ENCODE assay signal across 14 cellular contexts in the genomic region with DNA sequence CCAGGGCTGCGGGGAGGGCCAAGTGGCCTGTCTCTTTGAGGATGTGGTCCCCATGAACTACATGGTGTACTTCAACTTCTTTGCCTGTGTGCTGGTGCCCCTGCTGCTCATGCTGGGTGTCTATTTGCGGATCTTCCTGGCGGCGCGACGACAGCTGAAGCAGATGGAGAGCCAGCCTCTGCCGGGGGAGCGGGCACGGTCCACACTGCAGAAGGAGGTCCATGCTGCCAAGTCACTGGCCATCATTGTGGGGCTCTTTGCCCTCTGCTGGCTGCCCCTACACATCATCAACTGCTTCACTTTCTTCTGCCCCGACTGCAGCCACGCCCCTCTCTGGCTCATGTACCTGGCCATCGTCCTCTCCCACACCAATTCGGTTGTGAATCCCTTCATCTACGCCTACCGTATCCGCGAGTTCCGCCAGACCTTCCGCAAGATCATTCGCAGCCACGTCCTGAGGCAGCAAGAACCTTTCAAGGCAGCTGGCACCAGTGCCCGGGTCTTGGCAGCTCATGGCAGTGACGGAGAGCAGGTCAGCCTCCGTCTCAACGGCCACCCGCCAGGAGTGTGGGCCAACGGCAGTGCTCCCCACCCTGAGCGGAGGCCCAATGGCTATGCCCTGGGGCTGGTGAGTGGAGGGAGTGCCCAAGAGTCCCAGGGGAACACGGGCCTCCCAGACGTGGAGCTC. TPM values are rescaled to one million over a fixed set of nuclear protein-coding genes. Genes with fewer than 3 reads are reported as not detected.
DNase-seq lines count a peak whose midpoint lies in the region; ATAC-seq and TF ChIP-seq lines count a peak whose summit lies in the region.
"Had no signal": no experiment of that assay in that cellular context is flagged by ENCODE, and none has a peak within 500 bp of the region (broad histone marks: within the 10 kb centered on the region; RNA-seq: fewer than 3 reads in every experiment).

No MANE protein-coding gene starts in this region.

- POLR2A ChIA-PET in HEK293T (lab: Yijun Ruan, JAX): no interaction called here

- H3K27me3 Mint-ChIP-seq in T-helper 17 cell: no peaks in the 10 kb centered on the region

- no peaks in the 10 kb centered on the region for H3K27me3 ChIP-seq in aorta (ENCODE audit: control insufficient read depth in 1 of 2, insufficient read depth in 2 of 2, low read length in 1 of 2)
- H3K27me3 ChIP-seq: dorsolateral prefrontal cortex had no signal

- H3K4me3 ChIP-seq in aorta (ENCODE audit: low read length in 2 of 2): no peak overlapping the region
- H3K4me3 ChIP-seq: dorsolateral prefrontal cortex, PC-9 had no signal

- peaks cover 8% of the 10 kb centered on the region for H3K36me3 Mint-ChIP-seq in T-helper 17 cell (ENCODE audit: low read depth)

- no peak overlapping the region for H3K4me3 Mint-ChIP-seq in T-helper 17 cell
- H3K4me3 Mint-ChIP-seq: T-helper 2 cell treated with Interferon-gamma antibody and Interleukin-4, amounts not matched to agents 5 μg/mL and 100 μg/mL, for 36 hours had no signal

- intact Hi-C loops in cardiac septum (cut with DNase I) (loop anchor here (5.0 kb wide), 1 partner anchor 46 kb away; no protein-coding TSS in a partner anchor), Right ventricle myocardium inferior (cut with DNase I) (no loop called here), aorta (cut with DNase I) (no loop called here)

- DNase-seq in cardiac septum (ENCODE audit: low spot score) (peak; percentile 73), Right ventricle myocardium inferior (ENCODE audit: missing footprints) (no peak), T-helper 17 cell (no peak), mesenteric fat pad (ENCODE audit: low spot score) (peak; percentile 88), aorta (peak; percentile 79 to 87), NCI-H1694 (lab: John Stamatoyannopoulos, UW) (no peak), HEK293T (ENCODE audit: extremely low spot score) (no peak)
- DNase-seq: DMS79 treated with DMSO at 0.1 percent for 48 hours, PC-9 had no signal

- no peaks in the 10 kb centered on the region for H3K9me3 ChIP-seq in T-helper 17 cell (ENCODE audit: control insufficient read depth, low read length, poor library complexity, severe bottlenecking)
- H3K9me3 ChIP-seq in aorta (ENCODE audit: control insufficient read depth, low read length): no peaks in the 10 kb centered on the region

- peak overlapping the region; percentile 34 for H3K27ac Mint-ChIP-seq in T-helper 17 cell
- H3K27ac Mint-ChIP-seq: T-helper 2 cell treated with Interferon-gamma antibody and Interleukin-4, amounts not matched to agents 5 μg/mL and 100 μg/mL, for 36 hours had no signal

- ATAC-seq in Right ventricle myocardium inferior (no peak), T-helper 17 cell (no peak), aorta (ENCODE audit: low FRiP score) (peak; percentile 45), HG02571 (IDR thresholded peaks at IDR 0.05; ENCODE audit: unreplicated experiment) (no peak)

- H3K4me1 ChIP-seq in aorta (ENCODE audit: control insufficient read depth in 1 of 2, insufficient read depth in 2 of 2, low read length in 2 of 2): no peaks in the 10 kb centered on the region

- WGBS in aorta, 2 donors: 29 to 34% methylated on average over 30 of the region's 30 CpGs

- H3K4me1 Mint-ChIP-seq in T-helper 17 cell: peaks cover 17% of the 10 kb centered on the region

- H3K36me3 ChIP-seq in aorta (ENCODE audit: control insufficient read depth in 1 of 2, insufficient read depth in 2 of 2, low read length in 1 of 2): no peaks in the 10 kb centered on the region

- no peak overlapping the region for H3K27ac ChIP-seq in aorta (ENCODE audit: low read depth in 1 of 2, low read length in 2 of 2)
- H3K27ac ChIP-seq: PC-9 had no signal

- CTCF ChIA-PET in HEK293T (lab: Yijun Ruan, JAX): no interaction called here

TF ChIP-seq in HEK293T, 16 proteins besides CTCF, POLR2A, EP300 and RAD21:
- no peak for TF ChIP-seq L3MBTL2 (conservative IDR thresholded peaks at IDR 0.05)
- TF ChIP-seq HDGF (IDR thresholded peaks at IDR 0.05; ENCODE audit: borderline replicate concordance): no peak
- no peak for TF ChIP-seq BHLHE40 (IDR thresholded peaks at IDR 0.05; ENCODE audit: borderline replicate concordance)
- TF ChIP-seq SP1 (IDR thresholded peaks at IDR 0.05): no peak
- TF ChIP-seq FOXA1 (IDR thresholded peaks at IDR 0.05): no peak
- no peak for TF ChIP-seq LEF1 (IDR thresholded peaks at IDR 0.05; ENCODE audit: borderline replicate concordance)
- no peak for TF ChIP-seq ARNT (IDR thresholded peaks at IDR 0.05)
- no peak for TF ChIP-seq FOXK2 (IDR thresholded peaks at IDR 0.05)
- no peak for TF ChIP-seq ZNF384 (IDR thresholded peaks at IDR 0.05)
- no peak for TF ChIP-seq NFRKB (IDR thresholded peaks at IDR 0.05)
- no peak for TF ChIP-seq SUZ12 (IDR thresholded peaks at IDR 0.05)
- TF ChIP-seq ELF4 (IDR thresholded peaks at IDR 0.05): no peak
- TF ChIP-seq, protein P1, sequence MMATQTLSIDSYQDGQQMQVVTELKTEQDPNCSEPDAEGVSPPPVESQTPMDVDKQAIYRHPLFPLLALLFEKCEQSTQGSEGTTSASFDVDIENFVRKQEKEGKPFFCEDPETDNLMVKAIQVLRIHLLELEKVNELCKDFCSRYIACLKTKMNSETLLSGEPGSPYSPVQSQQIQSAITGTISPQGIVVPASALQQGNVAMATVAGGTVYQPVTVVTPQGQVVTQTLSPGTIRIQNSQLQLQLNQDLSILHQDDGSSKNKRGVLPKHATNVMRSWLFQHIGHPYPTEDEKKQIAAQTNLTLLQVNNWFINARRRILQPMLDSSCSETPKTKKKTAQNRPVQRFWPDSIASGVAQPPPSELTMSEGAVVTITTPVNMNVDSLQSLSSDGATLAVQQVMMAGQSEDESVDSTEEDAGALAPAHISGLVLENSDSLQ (IDR thresholded peaks at IDR 0.05): no peak
- TF ChIP-seq TARDBP (IDR thresholded peaks at IDR 0.05): no peak
- TF ChIP-seq CTBP1 (IDR thresholded peaks at IDR 0.05; ENCODE audit: borderline replicate concordance): no peak
- no peak for TF ChIP-seq FOXM1 (IDR thresholded peaks at IDR 0.05; ENCODE audit: borderline replicate concordance)
TF ChIP-seq in HEK293T: peak in this region for 0.

RNA-seq across cellular contexts. Expression of gene ADORA2A, which starts 13.5 kb away (rescaled TPM):
- total RNA-seq in cardiac septum: 5.3 TPM
- 4.3 TPM for total RNA-seq in Right ventricle myocardium inferior
- 10 to 100 TPM; 20.4 to 22.0 TPM for total RNA-seq in T-helper 17 cell
- 2.6 TPM for total RNA-seq in mesenteric fat pad
- 1 to 10 TPM; 4.5 to 5.1 TPM for total RNA-seq in aorta
- polyA plus RNA-seq in aorta: 1 to 10 TPM; 2.5 to 4.8 TPM

RNA-seq across cellular contexts. Expression of gene UPB1, which starts 54.3 kb away (rescaled TPM):
- 0.67 TPM for total RNA-seq in cardiac septum
- 1.3 TPM for total RNA-seq in Right ventricle myocardium inferior
- 1 to 10 TPM; 1.5 to 2.8 TPM for total RNA-seq in T-helper 17 cell
- 0.32 TPM for total RNA-seq in mesenteric fat pad
- 1 to 10 TPM; 1.2 to 1.6 TPM for total RNA-seq in aorta
- under 1 TPM; 0.38 to 0.72 TPM for polyA plus RNA-seq in aorta
- total RNA-seq: activated CD8-positive, alpha-beta memory T cell treated with anti-CD3 and anti-CD28 coated beads for 36 hours; lung microvascular endothelial cell had no signal

Comparison
In these comparisons a context has a peak if more than half of its experiments do, and no peak if none do; other contexts are left out.
1. DNase-seq: peak in cardiac septum (single experiment), mesenteric fat pad (single experiment) and aorta (2 of 2); none in Right ventricle myocardium inferior (single experiment), T-helper 17 cell (0 of 3), NCI-H1694 (single experiment) and HEK293T (single experiment).